In the genomic region with DNA sequence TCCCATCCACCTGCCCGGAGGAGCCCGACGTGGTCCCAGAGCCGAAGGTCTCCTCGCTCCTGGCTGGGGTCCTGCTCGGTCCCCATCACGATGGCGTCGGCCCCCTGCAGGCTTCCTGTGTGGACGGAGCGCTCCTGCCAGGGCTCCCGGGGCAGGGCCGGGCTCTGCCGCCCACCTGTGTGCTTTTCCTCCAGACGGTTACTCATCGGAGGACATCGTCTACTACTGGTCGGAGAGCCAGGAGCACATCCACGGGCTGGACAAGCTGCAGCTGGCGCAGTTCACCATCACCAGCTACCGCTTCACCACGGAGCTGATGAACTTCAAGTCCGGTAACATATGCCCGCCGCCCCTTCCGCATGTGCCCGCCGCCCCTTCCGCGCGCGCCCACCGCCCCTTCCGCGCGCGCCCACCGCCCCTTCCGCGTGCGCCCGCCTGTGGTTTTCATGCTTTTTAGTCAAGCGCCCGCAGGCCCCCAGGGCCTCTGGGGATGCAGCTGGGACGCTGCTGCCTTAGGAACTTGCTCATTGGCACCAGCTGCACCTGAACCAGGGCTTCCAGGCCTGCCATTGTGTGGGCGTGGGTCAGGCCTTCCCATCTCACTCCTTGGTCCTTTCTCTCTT, we compare ENCODE assay signal across 16 cellular contexts. TPM values are rescaled to one million over a fixed set of nuclear protein-coding genes. Genes with fewer than 3 reads are reported as not detected.
DNase-seq lines count a peak whose midpoint lies in the region; ATAC-seq and TF ChIP-seq lines count a peak whose summit lies in the region.
"Had no signal": no experiment of that assay in that cellular context is flagged by ENCODE, and none has a peak within 500 bp of the region (broad histone marks: within the 10 kb centered on the region; RNA-seq: fewer than 3 reads in every experiment).

No MANE protein-coding gene starts in this region.

- 87 to 91% methylated on average over 46 of the region's 46 CpGs for WGBS in sigmoid colon, 2 donors

- no peak overlapping the region for H3K4me3 Mint-ChIP-seq in activated CD4-positive, alpha-beta T cell treated with anti-CD3 and anti-CD28 coated beads, Interleukin-2, amount 10 ng/mL, durations not matched to agents 24 days and 14 days

- no peaks in the 10 kb centered on the region for H3K27me3 Mint-ChIP-seq in activated CD4-positive, alpha-beta T cell treated with anti-CD3 and anti-CD28 coated beads, Interleukin-2, amount 10 ng/mL, durations not matched to agents 24 days and 14 days

- peak in 1 of 10 donors; percentile 55 for DNase-seq in dorsolateral prefrontal cortex
- DNase-seq in sigmoid colon = peak; percentile 54
- no peak for DNase-seq in foreskin keratinocyte
- no peak for DNase-seq in activated CD4-positive, alpha-beta T cell treated with anti-CD3 and anti-CD28 coated beads, Interleukin-2, amount 10 ng/mL, durations not matched to agents 24 days and 14 days
- DNase-seq: BE2C; CD4-positive, CD25-positive, alpha-beta regulatory T cell; DMS 273 treated with DMSO at 0.1 percent for 48 hours; DMS79 treated with DMSO at 0.1 percent for 48 hours; EL; GDM1 had no signal

- peak overlapping the region; percentile 91 for H3K9ac ChIP-seq in BLaER1

- peaks cover 3% of the 10 kb centered on the region; the same call in 1 of the 2 replicates for H3K27me3 ChIP-seq in BLaER1
- peaks cover 0 to 19% (median 0%) of the 10 kb centered on the region in 45 donors for H3K27me3 ChIP-seq in dorsolateral prefrontal cortex
- peaks cover 3 to 49% (median 26%) of the 10 kb centered on the region in 3 donors for H3K27me3 ChIP-seq in sigmoid colon
- H3K27me3 ChIP-seq in foreskin keratinocyte = peaks cover 8% of the 10 kb centered on the region

- no peak for ATAC-seq in foreskin keratinocyte
- no peak for ATAC-seq in GM18517 (IDR thresholded peaks at IDR 0.05; ENCODE audit: unreplicated experiment)
- ATAC-seq: HCT116, K562 had no signal

- H3K36me3 ChIP-seq in BLaER1 = no peaks in the 10 kb centered on the region
- H3K36me3 ChIP-seq in KOPT-K1 (ENCODE audit: insufficient read depth, low read length) = no peaks in the 10 kb centered on the region
- H3K36me3 ChIP-seq in sigmoid colon = no peaks in the 10 kb centered on the region
- H3K36me3 ChIP-seq: BE2C had no signal

- peaks cover 96% of the 10 kb centered on the region for H3K4me1 ChIP-seq in BLaER1
- peaks cover 0 to 11% (median 8%) of the 10 kb centered on the region in 4 donors for H3K4me1 ChIP-seq in sigmoid colon
- no peaks in the 10 kb centered on the region for H3K4me1 ChIP-seq in foreskin keratinocyte
- H3K4me1 ChIP-seq: BE2C had no signal

- H3K27ac Mint-ChIP-seq in activated CD4-positive, alpha-beta T cell treated with anti-CD3 and anti-CD28 coated beads, Interleukin-2, amount 10 ng/mL, durations not matched to agents 24 days and 14 days = no peak overlapping the region

- H4K20me1 ChIP-seq in BLaER1 = no peaks in the 10 kb centered on the region

- no peaks in the 10 kb centered on the region for H3K9me3 Mint-ChIP-seq in activated CD4-positive, alpha-beta T cell treated with anti-CD3 and anti-CD28 coated beads, Interleukin-2, amount 10 ng/mL, durations not matched to agents 24 days and 14 days

- H3K9me3 ChIP-seq in BLaER1 (no peaks in the 10 kb centered on the region), KOPT-K1 (ENCODE audit: insufficient read depth, low read length, poor library complexity, severe bottlenecking) (no peaks in the 10 kb centered on the region), sigmoid colon (no peaks in the 10 kb centered on the region)
- H3K9me3 ChIP-seq: BE2C had no signal

- TF ChIP-seq POLR2A in sigmoid colon (IDR thresholded peaks at IDR 0.05) = no peak

- H3K27ac ChIP-seq in BLaER1 (peak overlapping the region; percentile 97), KOPT-K1 (ENCODE audit: low read depth, low read length, poor library complexity, severe bottlenecking) (peak overlapping the region; percentile 57), dorsolateral prefrontal cortex (peak overlapping the region in 34 of 59 donors; percentile 6 to 95 (median 50)), sigmoid colon (no peak overlapping the region), foreskin keratinocyte (no peak overlapping the region)
- H3K27ac ChIP-seq: HL-60 had no signal

- intact Hi-C loops in dorsolateral prefrontal cortex (cut with DNase I) = no loop called here
- intact Hi-C loops in sigmoid colon (cut with DNase I) = no loop called here
- intact Hi-C loops in activated CD4-positive, alpha-beta T cell treated with anti-CD3 and anti-CD28 coated beads, Interleukin-2, amount 10 ng/mL, durations not matched to agents 24 days and 14 days (cut with micrococcal nuclease) = no loop called here

- TF ChIP-seq CTCF in dorsolateral prefrontal cortex (IDR thresholded peaks at IDR 0.05 in 54 of 56, conservative IDR thresholded peaks at IDR 0.05 in 2 of 56; ENCODE audit: low read depth in 1 of 56, partially characterized antibody in 56 of 56) (no peak), sigmoid colon (IDR thresholded peaks at IDR 0.05) (no peak), foreskin keratinocyte (conservative IDR thresholded peaks at IDR 0.05) (no peak)

- TF ChIP-seq EP300 in sigmoid colon (IDR thresholded peaks at IDR 0.05) = no peak

- H3K4me3 ChIP-seq in BLaER1 = peak overlapping the region; percentile 75
- H3K4me3 ChIP-seq in dorsolateral prefrontal cortex = no peak overlapping the region
- H3K4me3 ChIP-seq in sigmoid colon = no peak overlapping the region
- H3K4me3 ChIP-seq: K562 had no signal

- H3K4me2 ChIP-seq in BLaER1 = peak overlapping the region; percentile 99

- H3K4me1 Mint-ChIP-seq in activated CD4-positive, alpha-beta T cell treated with anti-CD3 and anti-CD28 coated beads, Interleukin-2, amount 10 ng/mL, durations not matched to agents 24 days and 14 days = no peaks in the 10 kb centered on the region

- no peaks in the 10 kb centered on the region for H3K36me3 Mint-ChIP-seq in activated CD4-positive, alpha-beta T cell treated with anti-CD3 and anti-CD28 coated beads, Interleukin-2, amount 10 ng/mL, durations not matched to agents 24 days and 14 days (ENCODE audit: low read depth)
- H3K36me3 Mint-ChIP-seq: CD4-positive, CD25-positive, alpha-beta regulatory T cell had no signal

RNA-seq across cellular contexts. Expression of gene GABRD, which starts 8.9 kb away (rescaled TPM):
- total RNA-seq in dorsolateral prefrontal cortex (100 to 1,000 TPM in 62 of 120 experiments, 10 to 100 TPM in 58; 24.7 to 182 (median 102) TPM), sigmoid colon (not detected), foreskin keratinocyte (not detected in 2 replicates)
- polyA plus RNA-seq in sigmoid colon (under 1 TPM in 1 of 3 donors, not detected in 2; 0.51 TPM), foreskin keratinocyte (not detected in 2 replicates)
- total RNA-seq in activated CD4-positive, alpha-beta T cell treated with anti-CD3 and anti-CD28 coated beads, Interleukin-2, amount 10 ng/mL, durations not matched to agents 24 days and 14 days = not detected in 2 replicates
- polyA plus RNA-seq: CD4-positive, CD25-positive, alpha-beta regulatory T cell; K562 had no signal

RNA-seq across cellular contexts. Expression of gene PRKCZ, which starts 22.1 kb away (rescaled TPM):
- total RNA-seq in dorsolateral prefrontal cortex (100 to 1,000 TPM; 113 to 225 (median 176) TPM), sigmoid colon (1 to 10 TPM; 1.4 to 4.8 (median 3.7) TPM), foreskin keratinocyte (26.0 and 28.3 TPM in 2 replicates)
- polyA plus RNA-seq in sigmoid colon (10 to 100 TPM; 37.7 to 52.9 (median 37.8) TPM), foreskin keratinocyte (23.7 and 27.3 TPM in 2 replicates)
- total RNA-seq in activated CD4-positive, alpha-beta T cell treated with anti-CD3 and anti-CD28 coated beads, Interleukin-2, amount 10 ng/mL, durations not matched to agents 24 days and 14 days = 2.5 and 3.0 TPM in 2 replicates

RNA-seq across cellular contexts. Expression of gene CFAP74, which starts 24.5 kb away (rescaled TPM):
- total RNA-seq in dorsolateral prefrontal cortex (10 to 100 TPM in 85 of 120 experiments, 1 to 10 TPM in 35; 3.1 to 23.8 (median 12.0) TPM), sigmoid colon (under 1 TPM in 1 of 4 donors, not detected in 3; 0.27 TPM), foreskin keratinocyte (0.03 and 0.07 TPM in 2 replicates)
- polyA plus RNA-seq in sigmoid colon (under 1 TPM in 1 of 3 donors, not detected in 2; 0.03 TPM), foreskin keratinocyte (0.01 TPM in 1 of 2 replicates, not detected in the other)
- not detected in 2 replicates for total RNA-seq in activated CD4-positive, alpha-beta T cell treated with anti-CD3 and anti-CD28 coated beads, Interleukin-2, amount 10 ng/mL, durations not matched to agents 24 days and 14 days
- total RNA-seq: CD4-positive, CD25-positive, alpha-beta regulatory T cell had no signal
- polyA plus RNA-seq: CD4-positive, CD25-positive, alpha-beta regulatory T cell had no signal

Comparison
In these comparisons a context has a peak if more than half of its experiments do, and no peak if none do; other contexts are left out.
1. H3K27ac ChIP-seq: peak in BLaER1 (single experiment), KOPT-K1 (single experiment) and dorsolateral prefrontal cortex (34 of 59); none in sigmoid colon (0 of 4) and foreskin keratinocyte (single experiment).
2. RNA of gene GABRD, which starts 8.9 kb away (total RNA-seq): 24.7 to 182 TPM in dorsolateral prefrontal cortex; not detected in sigmoid colon, not detected in foreskin keratinocyte and not detected in activated CD4-positive, alpha-beta T cell treated with anti-CD3 and anti-CD28 coated beads, Interleukin-2, amount 10 ng/mL, durations not matched to agents 24 days and 14 days; every median in the first group is over 10 times any median in the second.